In the genomic region with DNA sequence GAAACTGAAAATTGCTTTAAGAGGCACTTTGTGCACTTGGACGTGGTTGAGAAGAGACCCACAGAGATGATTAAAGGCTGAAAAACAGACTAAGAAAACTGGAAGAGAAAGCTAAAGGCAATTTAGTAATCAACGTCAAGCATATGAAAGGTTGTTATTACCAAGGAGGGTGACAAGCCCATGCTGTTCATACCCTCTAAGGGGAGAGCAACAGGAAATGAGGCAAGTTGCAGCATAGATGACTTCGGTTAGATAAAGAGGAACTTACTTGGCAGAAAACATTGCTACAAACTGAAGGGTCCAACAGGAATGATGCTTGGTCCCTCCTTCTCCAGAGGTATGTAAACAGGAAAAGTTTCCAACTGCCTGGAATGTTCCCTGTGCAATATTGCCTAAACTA, we compare ENCODE assay signal across 9 cellular contexts.
A peak's percentile ranks its signal among the peaks of the same experiment; 100 is the strongest.
DNase-seq lines count a peak whose midpoint lies in the region; ATAC-seq and TF ChIP-seq lines count a peak whose summit lies in the region.
"Had no signal": no experiment of that assay in that cellular context is flagged by ENCODE, and none has a peak within 500 bp of the region (broad histone marks: within the 10 kb centered on the region; RNA-seq: fewer than 3 reads in every experiment).

No MANE protein-coding gene starts in this region.

- H3K27me3 Mint-ChIP-seq in activated T-helper 17 cell treated with anti-CD3 and anti-CD28 coated beads, Interleukin-2, amount 50 U/mL, for 72 hours: no peaks in the 10 kb centered on the region
- no peaks in the 10 kb centered on the region for H3K27me3 Mint-ChIP-seq in naive thymus-derived CD4-positive, alpha-beta T cell
- H3K27me3 Mint-ChIP-seq in osteocyte (ENCODE audit: unreplicated experiment): no peaks in the 10 kb centered on the region

- peaks cover 26% of the 10 kb centered on the region for H3K4me1 Mint-ChIP-seq in activated T-helper 17 cell treated with anti-CD3 and anti-CD28 coated beads, Interleukin-2, amount 50 U/mL, for 72 hours
- H3K4me1 Mint-ChIP-seq in naive thymus-derived CD4-positive, alpha-beta T cell: peaks cover 32 to 56% (median 48%) of the 10 kb centered on the region in 7 donors
- peaks cover 4% of the 10 kb centered on the region for H3K4me1 Mint-ChIP-seq in osteocyte (ENCODE audit: unreplicated experiment)

- peak overlapping the region; percentile 49 for H3K27ac Mint-ChIP-seq in activated T-helper 17 cell treated with anti-CD3 and anti-CD28 coated beads, Interleukin-2, amount 50 U/mL, for 72 hours
- H3K27ac Mint-ChIP-seq in naive thymus-derived CD4-positive, alpha-beta T cell: peak overlapping the region; percentile 2 to 93 (median 60)
- no peak overlapping the region for H3K27ac Mint-ChIP-seq in osteocyte (ENCODE audit: unreplicated experiment)

- H3K4me3 ChIP-seq in Jurkat, Clone E6-1 (ENCODE audit: low read length): peak overlapping the region; percentile 15
- peak overlapping the region; percentile 23 for H3K4me3 ChIP-seq in naive thymus-derived CD4-positive, alpha-beta T cell (ENCODE audit: low read length)
- H3K4me3 ChIP-seq in HAP-1: no peak overlapping the region

- no peaks in the 10 kb centered on the region for H3K9me3 Mint-ChIP-seq in activated T-helper 17 cell treated with anti-CD3 and anti-CD28 coated beads, Interleukin-2, amount 50 U/mL, for 72 hours
- H3K9me3 Mint-ChIP-seq in naive thymus-derived CD4-positive, alpha-beta T cell: peaks cover 0 to 10% (median 0%) of the 10 kb centered on the region in 11 donors
- H3K9me3 Mint-ChIP-seq in osteocyte (ENCODE audit: unreplicated experiment): peaks cover 11% of the 10 kb centered on the region

- no peaks in the 10 kb centered on the region for H3K27me3 ChIP-seq in naive thymus-derived CD4-positive, alpha-beta T cell (ENCODE audit: control insufficient read depth in 2 of 2, insufficient read depth in 2 of 2, low read length in 2 of 2)
- no peaks in the 10 kb centered on the region; the same call in 1 of the 2 replicates for H3K27me3 ChIP-seq in HAP-1 (ENCODE audit: low read depth)
- H3K27me3 ChIP-seq: foreskin keratinocyte had no signal

- CTCF ChIA-PET in GM10248 (lab: Yijun Ruan, JAX): interaction anchor here (1.1 to 2.2 kb wide), 3 partner anchors 14 to 21 kb away, joined by 4 to 5 read pairs (median 4); no protein-coding TSS in a partner anchor
- CTCF ChIA-PET in naive thymus-derived CD4-positive, alpha-beta T cell (lab: Charles Lee): interaction anchor here (0.7 to 1.9 kb wide), 10 partner anchors 8 to 193 kb away, joined by 3 to 6 read pairs (median 4); a partner anchor contains a TSS

- intact Hi-C loops in naive thymus-derived CD4-positive, alpha-beta T cell (cut with micrococcal nuclease): loop anchor here (1.0 to 10.0 kb wide), 9 partner anchors 8 to 620 kb away; a partner anchor contains a TSS

- in situ Hi-C loops in HAP-1 (cut with MboI; ENCODE audit: low sequenced_read_pairs): no loop called here

- H3K36me3 Mint-ChIP-seq in activated T-helper 17 cell treated with anti-CD3 and anti-CD28 coated beads, Interleukin-2, amount 50 U/mL, for 72 hours (ENCODE audit: low read depth): no peaks in the 10 kb centered on the region
- H3K36me3 Mint-ChIP-seq in naive thymus-derived CD4-positive, alpha-beta T cell: peaks cover 0 to 28% (median 0%) of the 10 kb centered on the region in 5 donors
- H3K36me3 Mint-ChIP-seq in osteocyte (ENCODE audit: unreplicated experiment): no peaks in the 10 kb centered on the region

- H3K4me3 Mint-ChIP-seq in activated T-helper 17 cell treated with anti-CD3 and anti-CD28 coated beads, Interleukin-2, amount 50 U/mL, for 72 hours: peak overlapping the region; percentile 74
- peak overlapping the region; percentile 18 to 64 (median 52) for H3K4me3 Mint-ChIP-seq in naive thymus-derived CD4-positive, alpha-beta T cell
- H3K4me3 Mint-ChIP-seq in osteocyte (ENCODE audit: unreplicated experiment): no peak overlapping the region

- H3K27ac ChIP-seq in naive thymus-derived CD4-positive, alpha-beta T cell (ENCODE audit: low read depth, low read length): no peak overlapping the region
- H3K27ac ChIP-seq: foreskin keratinocyte had no signal

- H3K36me3 ChIP-seq in naive thymus-derived CD4-positive, alpha-beta T cell (ENCODE audit: control insufficient read depth in 2 of 3, insufficient read depth in 3 of 3, low read length in 3 of 3): no peaks in the 10 kb centered on the region
- H3K36me3 ChIP-seq in HAP-1 (replicated peaks): no peaks in the 10 kb centered on the region

- DNase-seq in GM10248 (ENCODE audit: extremely low spot score) (peak; percentile 6), osteocyte (ENCODE audit: extremely low spot score, unreplicated experiment) (no peak), dedifferentiated amniotic fluid mesenchymal stem cell (ENCODE audit: extremely low spot score) (no peak), HAP-1 (ENCODE audit: low spot score in 2 of 2) (no peak)
- DNase-seq in Jurkat, Clone E6-1 (ENCODE audit: low read depth, low spot score): no peak
- peak in 7 of 9 donors; percentile 28 to 67 (median 56) for DNase-seq in naive thymus-derived CD4-positive, alpha-beta T cell

- TF ChIP-seq CTCF in GM10248 (IDR thresholded peaks at IDR 0.05; ENCODE audit: control extremely low read depth, extremely low read depth, low read depth, missing control alignments) (no peak), osteocyte (IDR thresholded peaks at IDR 0.05) (no peak)

- POLR2A ChIA-PET in GM10248 (lab: Yijun Ruan, JAX): no interaction called here
- POLR2A ChIA-PET in naive thymus-derived CD4-positive, alpha-beta T cell (lab: Charles Lee): interaction anchor here (1.4 to 2.0 kb wide), 3 partner anchors 8 to 108 kb away, joined by 6 to 9 read pairs (median 9); a partner anchor contains a TSS

- no peaks in the 10 kb centered on the region for H3K9me3 ChIP-seq in naive thymus-derived CD4-positive, alpha-beta T cell (ENCODE audit: control insufficient read depth in 2 of 3, low read length in 3 of 3)
- no peaks in the 10 kb centered on the region for H3K9me3 ChIP-seq in HAP-1

- peaks cover 24 to 28% of the 10 kb centered on the region in 2 donors for H3K4me1 ChIP-seq in naive thymus-derived CD4-positive, alpha-beta T cell (ENCODE audit: control insufficient read depth in 2 of 2, insufficient read depth in 2 of 2, low read length in 2 of 2)
- no peaks in the 10 kb centered on the region for H3K4me1 ChIP-seq in HAP-1

- peak; percentile 86 for ATAC-seq in activated T-helper 17 cell treated with anti-CD3 and anti-CD28 coated beads, Interleukin-2, amount 50 U/mL, for 72 hours (replicated peaks)
- ATAC-seq in naive thymus-derived CD4-positive, alpha-beta T cell: peak; percentile 76
- no peak for ATAC-seq in HG02623 (IDR thresholded peaks at IDR 0.05; ENCODE audit: unreplicated experiment)

Comparison
In these comparisons a context has a peak if more than half of its experiments do, and no peak if none do; other contexts are left out.
1. DNase-seq: peak in GM10248 (single experiment) and naive thymus-derived CD4-positive, alpha-beta T cell (7 of 9); none in Jurkat, Clone E6-1 (single experiment), osteocyte (single experiment), dedifferentiated amniotic fluid mesenchymal stem cell (single experiment) and HAP-1 (0 of 2).